Comparison of ENCODE assay signal across 35 cellular contexts in the genomic region with DNA sequence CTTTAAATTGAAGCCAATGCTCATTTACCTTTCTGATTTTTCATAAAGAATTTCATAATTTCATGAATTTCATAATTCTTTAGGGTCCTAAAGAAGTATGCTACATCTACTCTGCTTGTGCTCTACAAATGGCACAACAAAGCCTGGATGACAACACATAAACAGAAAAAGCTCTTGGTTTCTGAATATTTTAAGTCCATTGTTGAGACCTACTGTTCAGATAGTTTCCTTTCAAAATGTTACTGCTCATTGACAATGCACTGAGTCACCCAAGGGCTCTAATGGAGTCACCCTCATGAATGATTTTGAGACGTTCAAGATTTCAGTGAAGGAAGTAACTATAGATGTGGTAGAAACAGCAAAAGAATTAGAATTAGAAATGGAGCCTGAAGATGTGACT.
"Had no signal": no experiment of that assay in that cellular context is flagged by ENCODE, and none has a peak within 500 bp of the region (broad histone marks: within the 10 kb centered on the region; RNA-seq: fewer than 3 reads in every experiment).

No MANE protein-coding gene starts in this region.

- H3K27ac Mint-ChIP-seq: activated CD4-positive, alpha-beta memory T cell treated with anti-CD3 and anti-CD28 coated beads for 36 hours; activated CD4-positive, alpha-beta T cell treated with anti-CD3 and anti-CD28 coated beads, Interleukin-2, amount 10 ng/mL, durations not matched to agents 24 days and 14 days; activated CD8-positive, alpha-beta T cell treated with anti-CD3 and anti-CD28 coated beads for 36 hours; activated naive CD4-positive, alpha-beta T cell treated with anti-CD3 and anti-CD28 coated beads for 36 hours; activated naive CD4-positive, alpha-beta T cell treated with anti-CD3 and anti-CD28 coated beads, Interleukin-2, amount 50 U/mL, for 72 hours; activated naive CD8-positive, alpha-beta T cell treated with anti-CD3 and anti-CD28 coated beads for 36 hours; activated T-cell treated with anti-CD3 and anti-CD28 coated beads, Interleukin-2, amount 50 U/mL, for 72 hours; activated T-helper 1 cell treated with anti-CD3 and anti-CD28 coated beads, Interleukin-12 subunit alpha, Interleukin-12 subunit beta, Interleukin-2, Interleukin-4 antibody, amounts not matched to agents 30 ng/mL and 10 ng/mL and 1 ng/mL, durations not matched to agents 14 hours and 24 hours and 36 hours; activated T-helper 17 cell treated with anti-CD3 and anti-CD28 coated beads, Interleukin-2, amount 50 U/mL, for 72 hours; T-helper 1 cell treated with Interleukin-12 subunit alpha and Interleukin-12 subunit beta and Interleukin-4 antibody, amounts not matched to agents 30 μg/mL and 1 μg/mL, for 36 hours; T-helper 2 cell treated with Interferon-gamma antibody and Interleukin-4, amounts not matched to agents 5 μg/mL and 100 μg/mL, for 36 hours; WTC11 had no signal

- H3K36me3 Mint-ChIP-seq: activated CD4-positive, alpha-beta memory T cell treated with anti-CD3 and anti-CD28 coated beads for 36 hours; activated naive CD4-positive, alpha-beta T cell treated with anti-CD3 and anti-CD28 coated beads, Interleukin-2, amount 50 U/mL, for 72 hours; activated naive CD8-positive, alpha-beta T cell treated with anti-CD3 and anti-CD28 coated beads for 36 hours had no signal

- H3K4me3 Mint-ChIP-seq: activated CD4-positive, alpha-beta memory T cell treated with anti-CD3 and anti-CD28 coated beads for 36 hours; activated CD4-positive, alpha-beta T cell treated with anti-CD3 and anti-CD28 coated beads, Interleukin-2, amount 10 ng/mL, durations not matched to agents 24 days and 14 days; activated CD8-positive, alpha-beta T cell treated with anti-CD3 and anti-CD28 coated beads for 36 hours; activated naive CD4-positive, alpha-beta T cell treated with anti-CD3 and anti-CD28 coated beads for 36 hours; activated naive CD8-positive, alpha-beta T cell treated with anti-CD3 and anti-CD28 coated beads for 36 hours; activated T-cell treated with anti-CD3 and anti-CD28 coated beads, Interleukin-2, amount 50 U/mL, for 4 hours; activated T-cell treated with anti-CD3 and anti-CD28 coated beads, Interleukin-2, amount 50 U/mL, for 72 hours; activated T-helper 1 cell treated with anti-CD3 and anti-CD28 coated beads, Interleukin-12 subunit alpha, Interleukin-12 subunit beta, Interleukin-2, Interleukin-4 antibody, amounts not matched to agents 30 ng/mL and 10 ng/mL and 1 ng/mL, durations not matched to agents 14 hours and 24 hours and 36 hours; activated T-helper 17 cell treated with anti-CD3 and anti-CD28 coated beads, Interleukin-2, amount 50 U/mL, for 72 hours; T-helper 1 cell treated with Interleukin-12 subunit alpha and Interleukin-12 subunit beta and Interleukin-4 antibody, amounts not matched to agents 30 μg/mL and 1 μg/mL, for 36 hours; T-helper 2 cell treated with Interferon-gamma antibody and Interleukin-4, amounts not matched to agents 5 μg/mL and 100 μg/mL, for 36 hours; WTC11 had no signal

- H3K4me1 Mint-ChIP-seq: activated CD4-positive, alpha-beta T cell treated with anti-CD3 and anti-CD28 coated beads, Interleukin-2, amount 10 ng/mL, durations not matched to agents 24 days and 14 days; activated naive CD8-positive, alpha-beta T cell treated with anti-CD3 and anti-CD28 coated beads for 36 hours; activated T-helper 17 cell treated with anti-CD3 and anti-CD28 coated beads, Interleukin-2, amount 50 U/mL, for 72 hours had no signal

- H3K27ac ChIP-seq: adrenal gland, body of pancreas, brain microvascular endothelial cell, breast epithelium, WERI-Rb-1 had no signal

- H3K27me3 Mint-ChIP-seq: activated CD4-positive, alpha-beta memory T cell treated with anti-CD3 and anti-CD28 coated beads for 36 hours had no signal

- H3K9me3 Mint-ChIP-seq: activated CD4-positive, alpha-beta memory T cell treated with anti-CD3 and anti-CD28 coated beads for 36 hours; activated CD4-positive, alpha-beta T cell treated with anti-CD3 and anti-CD28 coated beads, Interleukin-2, amount 10 ng/mL, durations not matched to agents 24 days and 14 days; activated CD8-positive, alpha-beta T cell treated with anti-CD3 and anti-CD28 coated beads for 36 hours; activated naive CD4-positive, alpha-beta T cell treated with anti-CD3 and anti-CD28 coated beads for 36 hours; activated naive CD4-positive, alpha-beta T cell treated with anti-CD3 and anti-CD28 coated beads, Interleukin-2, amount 50 U/mL, for 72 hours; activated naive CD8-positive, alpha-beta T cell treated with anti-CD3 and anti-CD28 coated beads for 36 hours; activated T-cell treated with anti-CD3 and anti-CD28 coated beads, Interleukin-2, amount 50 U/mL, for 4 hours; activated T-cell treated with anti-CD3 and anti-CD28 coated beads, Interleukin-2, amount 50 U/mL, for 72 hours; activated T-helper 1 cell treated with anti-CD3 and anti-CD28 coated beads, Interleukin-12 subunit alpha, Interleukin-12 subunit beta, Interleukin-2, Interleukin-4 antibody, amounts not matched to agents 30 ng/mL and 10 ng/mL and 1 ng/mL, durations not matched to agents 14 hours and 24 hours and 36 hours; activated T-helper 17 cell treated with anti-CD3 and anti-CD28 coated beads, Interleukin-2, amount 50 U/mL, for 72 hours; T-helper 1 cell treated with Interleukin-12 subunit alpha and Interleukin-12 subunit beta and Interleukin-4 antibody, amounts not matched to agents 30 μg/mL and 1 μg/mL, for 36 hours; T-helper 2 cell treated with Interferon-gamma antibody and Interleukin-4, amounts not matched to agents 5 μg/mL and 100 μg/mL, for 36 hours had no signal

- H3K9me3 ChIP-seq: adrenal gland, body of pancreas had no signal

- FAIRE-seq: astrocyte, TTC549 had no signal

- H3K36me3 ChIP-seq: adrenal gland, brain microvascular endothelial cell, breast epithelium, WERI-Rb-1 had no signal

- H3K27me3 ChIP-seq: adrenal gland, body of pancreas, brain microvascular endothelial cell, breast epithelium had no signal

- DNase-seq: activated CD4-positive, alpha-beta memory T cell treated with anti-CD3 and anti-CD28 coated beads for 36 hours; activated CD4-positive, alpha-beta T cell treated with anti-CD3 and anti-CD28 coated beads for 4 hours; activated CD4-positive, alpha-beta T cell treated with anti-CD3 and anti-CD28 coated beads, Interleukin-2, amount 10 ng/mL, durations not matched to agents 24 days and 14 days; activated CD4-positive, alpha-beta T cell treated with anti-CD3 and anti-CD28 coated beads, Interleukin-2, amount 50 U/mL, for 1 hour; activated CD4-positive, alpha-beta T cell treated with anti-CD3 and anti-CD28 coated beads, Interleukin-2, amount 50 U/mL, for 4 hours; activated CD4-positive, CD25-positive, alpha-beta regulatory T cell treated with anti-CD3 and anti-CD28 coated beads, Interleukin-2, amount 50 U/mL, for 72 hours; activated CD8-positive, alpha-beta memory T cell treated with anti-CD3 and anti-CD28 coated beads, Interleukin-2, amount 50 U/mL, for 4 hours; activated CD8-positive, alpha-beta T cell treated with anti-CD3 and anti-CD28 coated beads for 36 hours; activated effector memory CD4-positive, alpha-beta T cell treated with anti-CD3 and anti-CD28 coated beads, Interleukin-2, amount 50 U/mL, for 16 hours; activated gamma-delta T cell treated with Interleukin-2 at 50 U/mL for 16 hours; activated naive CD4-positive, alpha-beta T cell; activated naive CD4-positive, alpha-beta T cell treated with anti-CD3 and anti-CD28 coated beads for 36 hours; activated naive CD4-positive, alpha-beta T cell treated with anti-CD3 and anti-CD28 coated beads, Interleukin-2, amount 50 U/mL, for 16 hours; activated naive CD8-positive, alpha-beta T cell treated with anti-CD3 and anti-CD28 coated beads for 36 hours; activated T-cell treated with anti-CD3 and anti-CD28 coated beads for 4 hours; activated T-cell treated with anti-CD3 and anti-CD28 coated beads, Interleukin-2, amount 50 U/mL, for 1 hour; activated T-cell treated with anti-CD3 and anti-CD28 coated beads, Interleukin-2, amount 50 U/mL, for 4 hours; activated T-cell treated with anti-CD3 and anti-CD28 coated beads, Interleukin-2, amount 50 U/mL, for 72 hours; adrenal gland; amniotic stem cell; aorta; body of pancreas; brain microvascular endothelial cell; central memory CD4-positive, alpha-beta T cell; T-helper 9 cell; WERI-Rb-1 had no signal

- H3K4me3 ChIP-seq: adrenal gland, body of pancreas, breast epithelium had no signal

- ATAC-seq: activated CD8-positive, alpha-beta T cell treated with anti-CD3 and anti-CD28 coated beads for 36 hours; activated naive CD4-positive, alpha-beta T cell treated with anti-CD3 and anti-CD28 coated beads, Interleukin-2, amount 50 U/mL, for 72 hours; activated T-cell treated with anti-CD3 and anti-CD28 coated beads, Interleukin-2, amount 50 U/mL, for 4 hours; activated T-cell treated with anti-CD3 and anti-CD28 coated beads, Interleukin-2, amount 50 U/mL, for 72 hours; activated T-helper 17 cell treated with anti-CD3 and anti-CD28 coated beads, Interleukin-2, amount 50 U/mL, for 72 hours; body of pancreas; WTC11 had no signal

- H3K4me1 ChIP-seq: adrenal gland, breast epithelium had no signal
